ENCODE assay signal across 8 cellular contexts in the genomic region with DNA sequence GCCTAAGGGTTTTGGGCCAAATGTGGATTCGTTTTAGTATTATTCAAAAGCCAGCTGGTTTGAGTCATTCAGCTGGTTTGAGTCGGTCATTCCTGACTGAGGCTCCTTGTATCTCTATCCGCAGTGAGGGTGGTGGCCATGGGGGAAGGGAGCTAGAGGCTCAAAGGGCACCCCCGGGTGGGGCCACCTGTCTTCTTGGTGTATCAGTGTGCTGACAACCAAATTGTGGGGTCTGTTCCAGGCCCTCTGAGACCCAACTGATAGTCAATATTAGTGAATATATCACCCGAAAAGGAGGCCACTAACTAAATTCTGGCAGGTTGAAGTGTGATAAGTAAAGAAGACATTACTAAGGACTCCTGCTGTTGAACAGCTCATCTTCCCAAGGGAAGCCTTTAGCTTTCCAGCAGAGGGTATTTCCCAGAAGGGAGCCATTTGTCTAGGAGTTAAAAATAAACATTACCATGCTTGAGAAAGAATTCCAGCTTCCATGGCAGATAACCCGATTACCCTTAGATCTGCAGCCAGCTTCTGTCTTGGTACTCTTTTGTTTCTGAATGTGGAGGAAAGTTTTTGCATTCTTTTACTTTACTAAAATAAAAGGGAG. TPM values are rescaled to one million over a fixed set of nuclear protein-coding genes. Genes with fewer than 3 reads are reported as not detected.
DNase-seq lines count a peak whose midpoint lies in the region; ATAC-seq lines count a peak whose summit lies in the region.

No MANE protein-coding gene starts in this region.

- no peaks in the 10 kb centered on the region for H3K27me3 ChIP-seq in stomach smooth muscle (ENCODE audit: control insufficient read depth in 1 of 2, insufficient read depth in 2 of 2, low read length in 2 of 2)
- no peaks in the 10 kb centered on the region for H3K27me3 ChIP-seq in CD8-positive, alpha-beta memory T cell (ENCODE audit: insufficient read depth, low read length, poor library complexity, severe bottlenecking)

- CTCF ChIA-PET in CD8-positive, alpha-beta memory T cell (lab: Charles Lee), result no interaction called here

- H3K4me1 ChIP-seq in stomach smooth muscle (ENCODE audit: control insufficient read depth, insufficient read depth, low read length), result peaks cover 7% of the 10 kb centered on the region
- H3K4me1 ChIP-seq in CD8-positive, alpha-beta memory T cell (ENCODE audit: insufficient read depth, low read length), result no peaks in the 10 kb centered on the region

- peaks cover 0 to 1% of the 10 kb centered on the region in 2 donors for H3K27me3 Mint-ChIP-seq in CD8-positive, alpha-beta memory T cell

- H3K36me3 Mint-ChIP-seq in CD8-positive, alpha-beta memory T cell, result no peaks in the 10 kb centered on the region

- peaks cover 0 to 6% (median 5%) of the 10 kb centered on the region in 3 donors for H3K4me1 Mint-ChIP-seq in CD8-positive, alpha-beta memory T cell

- POLR2A ChIA-PET in CD8-positive, alpha-beta memory T cell (lab: Charles Lee), result no interaction called here

- intact Hi-C loops in left cardiac atrium (cut with DNase I), result no loop called here

- no peak overlapping the region for H3K27ac Mint-ChIP-seq in CD8-positive, alpha-beta memory T cell

- H3K4me3 ChIP-seq in stomach smooth muscle (ENCODE audit: low read length in 2 of 2), result no peak overlapping the region
- no peak overlapping the region for H3K4me3 ChIP-seq in CD8-positive, alpha-beta memory T cell (ENCODE audit: low read length)

- H3K4me3 Mint-ChIP-seq in CD8-positive, alpha-beta memory T cell, result no peak overlapping the region

- peak; percentile 64 for DNase-seq in NCI-H1105 treated with DMSO at 0.1 percent for 48 hours (lab: John Stamatoyannopoulos, UW)
- no peak for DNase-seq in NCI-H1105 (lab: John Stamatoyannopoulos, UW)
- DNase-seq in SK-N-DZ (ENCODE audit: low spot score), result peak; percentile 76
- no peak for DNase-seq in left cardiac atrium
- no peak for DNase-seq in activated gamma-delta T cell (lab: John Stamatoyannopoulos, UW)
- DNase-seq in CD8-positive, alpha-beta memory T cell, result no peak
- no peak for DNase-seq in NCI-H2081 treated with DMSO at 0.1 percent for 48 hours (lab: John Stamatoyannopoulos, UW)

- H3K36me3 ChIP-seq in stomach smooth muscle (ENCODE audit: control insufficient read depth in 2 of 2, insufficient read depth in 2 of 2, low read length in 2 of 2), result no peaks in the 10 kb centered on the region
- no peaks in the 10 kb centered on the region for H3K36me3 ChIP-seq in CD8-positive, alpha-beta memory T cell (ENCODE audit: insufficient read depth, low read length)

- peak; percentile 73 to 74 for ATAC-seq in left cardiac atrium

- H3K9me3 Mint-ChIP-seq in CD8-positive, alpha-beta memory T cell, result no peaks in the 10 kb centered on the region

- peak overlapping the region; percentile 49 for H3K27ac ChIP-seq in stomach smooth muscle (ENCODE audit: low read length)
- no peak overlapping the region for H3K27ac ChIP-seq in CD8-positive, alpha-beta memory T cell (ENCODE audit: low read depth, low read length)

- H3K9me3 ChIP-seq in stomach smooth muscle (ENCODE audit: control insufficient read depth in 2 of 2, low read length in 2 of 2), result no peaks in the 10 kb centered on the region
- no peaks in the 10 kb centered on the region for H3K9me3 ChIP-seq in CD8-positive, alpha-beta memory T cell (ENCODE audit: low read length)

- no peak overlapping the region for H3K9ac ChIP-seq in stomach smooth muscle (ENCODE audit: low read length in 2 of 2)

RNA-seq across cellular contexts. Expression of a gene that starts 29.9 kb away (rescaled TPM):
- polyA plus RNA-seq in SK-N-DZ (2014; cell fraction: cytosol; rRNA removed), result 92.9 and 93.9 TPM in 2 replicates
- polyA plus RNA-seq in SK-N-DZ (2014; cell fraction: nucleus; rRNA removed), result 33.0 and 52.1 TPM in 2 replicates
- 10 to 100 TPM; 22.2 to 25.5 TPM for total RNA-seq in left cardiac atrium
- total RNA-seq in CD8-positive, alpha-beta memory T cell, result 10 to 100 TPM; 49.9 to 50.1 TPM
- 36.9 TPM for polyA plus RNA-seq in CD8-positive, alpha-beta memory T cell

RNA-seq across cellular contexts. Expression of a gene that starts 43.9 kb away (rescaled TPM):
- 4.9 and 6.4 TPM in 2 replicates for polyA plus RNA-seq in SK-N-DZ (2014; cell fraction: cytosol; rRNA removed)
- polyA plus RNA-seq in SK-N-DZ (2014; cell fraction: nucleus; rRNA removed), result 4.6 and 5.1 TPM in 2 replicates
- total RNA-seq in left cardiac atrium, result 1 to 10 TPM in 1 of 2 donors, under 1 TPM in 1; 0.68 to 1.9 TPM
- under 1 TPM; 0.29 to 0.39 TPM for total RNA-seq in CD8-positive, alpha-beta memory T cell
- not detected for polyA plus RNA-seq in CD8-positive, alpha-beta memory T cell

Comparison
In these comparisons a context has a peak if more than half of its experiments do, and no peak if none do; other contexts are left out.
1. DNase-seq: peak in NCI-H1105 treated with DMSO at 0.1 percent for 48 hours (single experiment) and SK-N-DZ (single experiment); none in NCI-H1105 (single experiment), left cardiac atrium (single experiment), activated gamma-delta T cell (single experiment), CD8-positive, alpha-beta memory T cell (0 of 5) and NCI-H2081 treated with DMSO at 0.1 percent for 48 hours (single experiment).